In the genomic region with DNA sequence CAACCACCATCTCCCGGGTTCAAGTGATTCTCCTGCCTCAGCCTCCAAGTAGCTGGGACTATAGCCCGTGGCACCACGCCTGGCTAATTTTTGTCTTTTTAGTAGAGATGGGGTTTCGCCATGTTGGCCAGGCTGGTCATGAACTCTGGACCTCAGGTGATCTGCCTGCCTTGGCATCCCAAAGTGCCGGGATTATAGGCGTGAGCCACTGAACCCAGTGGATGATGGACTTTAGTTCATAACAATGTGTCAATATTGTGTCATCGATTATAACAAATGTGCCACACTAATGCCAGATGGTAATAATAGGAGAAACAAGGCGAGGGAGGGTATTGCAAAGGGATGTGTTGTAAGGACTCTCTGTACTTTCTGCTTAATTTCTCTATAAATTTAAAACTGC, we compare ENCODE assay signal across 2 cellular contexts.
A peak's percentile ranks its signal among the peaks of the same experiment; 100 is the strongest.
TF ChIP-seq lines count a peak whose summit lies in the region.

No MANE protein-coding gene starts in this region.

TF ChIP-seq in liver, 16 proteins besides CTCF, POLR2A, EP300 and RAD21:
- TF ChIP-seq, protein P1, sequence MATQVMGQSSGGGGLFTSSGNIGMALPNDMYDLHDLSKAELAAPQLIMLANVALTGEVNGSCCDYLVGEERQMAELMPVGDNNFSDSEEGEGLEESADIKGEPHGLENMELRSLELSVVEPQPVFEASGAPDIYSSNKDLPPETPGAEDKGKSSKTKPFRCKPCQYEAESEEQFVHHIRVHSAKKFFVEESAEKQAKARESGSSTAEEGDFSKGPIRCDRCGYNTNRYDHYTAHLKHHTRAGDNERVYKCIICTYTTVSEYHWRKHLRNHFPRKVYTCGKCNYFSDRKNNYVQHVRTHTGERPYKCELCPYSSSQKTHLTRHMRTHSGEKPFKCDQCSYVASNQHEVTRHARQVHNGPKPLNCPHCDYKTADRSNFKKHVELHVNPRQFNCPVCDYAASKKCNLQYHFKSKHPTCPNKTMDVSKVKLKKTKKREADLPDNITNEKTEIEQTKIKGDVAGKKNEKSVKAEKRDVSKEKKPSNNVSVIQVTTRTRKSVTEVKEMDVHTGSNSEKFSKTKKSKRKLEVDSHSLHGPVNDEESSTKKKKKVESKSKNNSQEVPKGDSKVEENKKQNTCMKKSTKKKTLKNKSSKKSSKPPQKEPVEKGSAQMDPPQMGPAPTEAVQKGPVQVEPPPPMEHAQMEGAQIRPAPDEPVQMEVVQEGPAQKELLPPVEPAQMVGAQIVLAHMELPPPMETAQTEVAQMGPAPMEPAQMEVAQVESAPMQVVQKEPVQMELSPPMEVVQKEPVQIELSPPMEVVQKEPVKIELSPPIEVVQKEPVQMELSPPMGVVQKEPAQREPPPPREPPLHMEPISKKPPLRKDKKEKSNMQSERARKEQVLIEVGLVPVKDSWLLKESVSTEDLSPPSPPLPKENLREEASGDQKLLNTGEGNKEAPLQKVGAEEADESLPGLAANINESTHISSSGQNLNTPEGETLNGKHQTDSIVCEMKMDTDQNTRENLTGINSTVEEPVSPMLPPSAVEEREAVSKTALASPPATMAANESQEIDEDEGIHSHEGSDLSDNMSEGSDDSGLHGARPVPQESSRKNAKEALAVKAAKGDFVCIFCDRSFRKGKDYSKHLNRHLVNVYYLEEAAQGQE (IDR thresholded peaks at IDR 0.05), result peak; percentile 47
- TF ChIP-seq RXRA (IDR thresholded peaks at IDR 0.05) (peak; percentile 94 to 97), YY1 (IDR thresholded peaks at IDR 0.05) (peak; percentile 91), FOXA2 (IDR thresholded peaks at IDR 0.05) (peak; percentile 85), TAF1 (conservative IDR thresholded peaks at IDR 0.05) (no peak), JUND (IDR thresholded peaks at IDR 0.05) (peak; percentile 74 to 79), SP1 (IDR thresholded peaks at IDR 0.05) (peak; percentile 92), NR2F2 (IDR thresholded peaks at IDR 0.05) (peak; percentile 34), EGR1 (IDR thresholded peaks at IDR 0.05; ENCODE audit: low read depth in 2 of 2) (no peak), FOXA1 (IDR thresholded peaks at IDR 0.05) (peak; percentile 61), HNF4G (IDR thresholded peaks at IDR 0.05) (peak; percentile 93), GABPA (IDR thresholded peaks at IDR 0.05 in 1 of 2, conservative IDR thresholded peaks at IDR 0.05 in 1 of 2) (peak in 1 of 2 donors; percentile 23), ZBTB33 (IDR thresholded peaks at IDR 0.05) (peak; percentile 81), HNF4A (conservative IDR thresholded peaks at IDR 0.05) (peak; percentile 98 to 99)
- TF ChIP-seq, protein P2, sequence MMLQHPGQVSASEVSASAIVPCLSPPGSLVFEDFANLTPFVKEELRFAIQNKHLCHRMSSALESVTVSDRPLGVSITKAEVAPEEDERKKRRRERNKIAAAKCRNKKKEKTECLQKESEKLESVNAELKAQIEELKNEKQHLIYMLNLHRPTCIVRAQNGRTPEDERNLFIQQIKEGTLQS (IDR thresholded peaks at IDR 0.05), result peak; percentile 69
- TF ChIP-seq, protein P3, sequence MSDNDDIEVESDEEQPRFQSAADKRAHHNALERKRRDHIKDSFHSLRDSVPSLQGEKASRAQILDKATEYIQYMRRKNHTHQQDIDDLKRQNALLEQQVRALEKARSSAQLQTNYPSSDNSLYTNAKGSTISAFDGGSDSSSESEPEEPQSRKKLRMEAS (IDR thresholded peaks at IDR 0.05), result peak; percentile 82

TF ChIP-seq in HepG2, 621 proteins besides CTCF, POLR2A, EP300 and RAD21:
- no peak for TF ChIP-seq HNRNPK (IDR thresholded peaks at IDR 0.05; ENCODE audit: low read depth, low read length, poor library complexity, severe bottlenecking)
- TF ChIP-seq ZNF75D (CRISPR knock-in tag; IDR thresholded peaks at IDR 0.05; ENCODE audit: borderline replicate concordance), result no peak
- no peak for TF ChIP-seq POLR2G (IDR thresholded peaks at IDR 0.05; ENCODE audit: low read depth, low read length)
- no peak for TF ChIP-seq NR2F6 (IDR thresholded peaks at IDR 0.05)
- TF ChIP-seq NR2F6 (CRISPR knock-in tag; IDR thresholded peaks at IDR 0.05), result no peak
